ENCODE assay signal across 8 cellular contexts in genomic region chr20:31602779-31603441, GRCh38. TPM values are rescaled to one million over a fixed set of nuclear protein-coding genes. Genes with fewer than 3 reads are reported as not detected.
DNase-seq lines count a peak whose midpoint lies in the region; ATAC-seq and TF ChIP-seq lines count a peak whose summit lies in the region.

No MANE protein-coding gene starts in this region.

- H3K4me3 Mint-ChIP-seq in progenitor cell of endocrine pancreas (ENCODE audit: low read depth): peak overlapping the region; percentile 56

- peak; percentile 98 for DNase-seq in A172 (ENCODE audit: low spot score)
- DNase-seq in SW 1271 (lab: John Stamatoyannopoulos, UW): peak; percentile 66 to 89
- DNase-seq in choroid plexus epithelial cell (ENCODE audit: low read depth): peak; percentile 88
- no peak for DNase-seq in progenitor cell of endocrine pancreas (ENCODE audit: low spot score, unreplicated experiment)
- DNase-seq in NCI-H2227 (lab: John Stamatoyannopoulos, UW; ENCODE audit: unreplicated experiment): no peak
- DNase-seq in NCI-H524 treated with DMSO at 0.1 percent for 48 hours (lab: John Stamatoyannopoulos, UW): no peak

- no peak for TF ChIP-seq CTCF in choroid plexus epithelial cell (conservative IDR thresholded peaks at IDR 0.05; ENCODE audit: low read depth, low read length)
- no peak for TF ChIP-seq CTCF in progenitor cell of endocrine pancreas (IDR thresholded peaks at IDR 0.05; ENCODE audit: unreplicated experiment)

- ATAC-seq in GM18511 (IDR thresholded peaks at IDR 0.05; ENCODE audit: unreplicated experiment) (peak; percentile 62), HG03342 (IDR thresholded peaks at IDR 0.05; ENCODE audit: unreplicated experiment) (peak; percentile 52)

- peak overlapping the region; percentile 99 for H3K27ac Mint-ChIP-seq in progenitor cell of endocrine pancreas

- H3K9me3 Mint-ChIP-seq in progenitor cell of endocrine pancreas (ENCODE audit: low read depth): no peaks in the 10 kb centered on the region

- peaks cover 14% of the 10 kb centered on the region for H3K36me3 Mint-ChIP-seq in progenitor cell of endocrine pancreas (ENCODE audit: insufficient read depth)

- peaks cover 34% of the 10 kb centered on the region for H3K4me1 Mint-ChIP-seq in progenitor cell of endocrine pancreas (ENCODE audit: low read depth)

- H3K4me3 ChIP-seq in choroid plexus epithelial cell (ENCODE audit: low read depth, low read length): peak overlapping the region; percentile 0

- no peaks in the 10 kb centered on the region for H3K27me3 Mint-ChIP-seq in progenitor cell of endocrine pancreas

RNA-seq across cellular contexts. Expression of gene ID1, which starts 2.2 kb away (rescaled TPM):
- total RNA-seq in A172 (2014; rRNA removed; shearing (Covaris generic)): 395 and 602 TPM in 2 replicates
- total RNA-seq in progenitor cell of endocrine pancreas: 322 and 326 TPM in 2 replicates

RNA-seq across cellular contexts. Expression of gene COX4I2, which starts 34.8 kb away (rescaled TPM):
- not detected in 2 replicates for total RNA-seq in A172 (2014; rRNA removed; shearing (Covaris generic))
- not detected in 2 replicates for total RNA-seq in progenitor cell of endocrine pancreas

Comparison
In these comparisons a context has a peak if more than half of its experiments do, and no peak if none do; other contexts are left out.
1. DNase-seq: peak in A172 (single experiment), SW 1271 (2 of 2) and choroid plexus epithelial cell (single experiment); none in progenitor cell of endocrine pancreas (single experiment), NCI-H2227 (single experiment) and NCI-H524 treated with DMSO at 0.1 percent for 48 hours (single experiment).